In genomic region chr6:147438758-147439528, GRCh38 we compare ENCODE assay signal across 20 cellular contexts.
A peak's percentile ranks its signal among the peaks of the same experiment; 100 is the strongest.
DNase-seq lines count a peak whose midpoint lies in the region; ATAC-seq, FAIRE-seq and TF ChIP-seq lines count a peak whose summit lies in the region.
"Had no signal": no experiment of that assay in that cellular context is flagged by ENCODE, and none has a peak within 500 bp of the region (broad histone marks: within the 10 kb centered on the region; RNA-seq: fewer than 3 reads in every experiment).

No MANE protein-coding gene starts in this region.

- TF ChIP-seq EP300 in GM12878 (IDR thresholded peaks at IDR 0.05; ENCODE audit: borderline replicate concordance in 1 of 2, control insufficient read depth in 1 of 2, low read depth in 2 of 2, low read length in 2 of 2) = 0 out of 4 replicates have a peak, but pooled peaks of 1 of the 2 experiments have one; percentile 19

- no peak overlapping the region for H2AFZ ChIP-seq in GM12878 (ENCODE audit: control insufficient read depth, low read depth, low read length)
- H2AFZ ChIP-seq: GM23248, PC-9 had no signal

- no peak overlapping the region for H3K27ac ChIP-seq in GM12878 (ENCODE audit: control insufficient read depth, insufficient read depth)
- H3K27ac ChIP-seq: A549, GM23248, pancreas, PC-9, skin epidermis, vagina had no signal

- 0 out of 2 replicates have a peak, but pooled peaks cover 3% of the 10 kb centered on the region for H3K9me3 ChIP-seq in ES-I3 (ENCODE audit: control insufficient read depth, insufficient read depth, low read length)
- no peaks in the 10 kb centered on the region; the same call in 2 of the 3 replicates for H3K9me3 ChIP-seq in GM12878 (replicated peaks; ENCODE audit: control insufficient read depth, insufficient read depth, low read length)
- H3K9me3 ChIP-seq: A549, pancreas, vagina had no signal

- no peak for FAIRE-seq in GM12878 (lab: Jason Lieb, UNC)
- FAIRE-seq: A549, colon, G401.6, pancreas had no signal

- no peak for TF ChIP-seq POLR2A in GM12878 (IDR thresholded peaks at IDR 0.05; ENCODE audit: low read depth, low read length)

- H3K36me3 ChIP-seq in ES-I3 (ENCODE audit: insufficient read depth, low read length) = no peaks in the 10 kb centered on the region
- H3K36me3 ChIP-seq in GM12878 (ENCODE audit: control insufficient read depth in 2 of 2, insufficient read depth in 2 of 2, low read length in 1 of 2) = no peaks in the 10 kb centered on the region
- H3K36me3 ChIP-seq: pancreas, vagina had no signal

- DNase-seq in GM12878 (ENCODE audit: low read depth, low spot score) (no peak), UCSD-AML1 (lab: John Stamatoyannopoulos, UW; ENCODE audit: unreplicated experiment) (no peak), retina (no peak)
- DNase-seq: activated CD8-positive, alpha-beta memory T cell treated with anti-CD3 and anti-CD28 coated beads for 24 hours; anterior cingulate cortex; GM23248; pancreas; PC-9; stimulated activated naive B cell treated with anti-CD40 and anti-IgM and Interleukin-4, amounts not matched to agents 10 μg/mL and 1 μg/mL and 100 μg/mL, for 72 hours had no signal

- 66% methylated on average over 9 of the region's 9 CpGs for WGBS in GM12878 (ENCODE audit: insufficient coverage, insufficient replicate concordance, low lambda C conversion rate, missing lambda C conversion rate)

- intact Hi-C loops in GM12878 (cut with micrococcal nuclease; ENCODE audit: unreplicated experiment) = no loop called here

- no peaks in the 10 kb centered on the region for H3K27me3 ChIP-seq in GM12878 (replicated peaks in 1 of 2; ENCODE audit: control insufficient read depth in 2 of 2, insufficient read depth in 2 of 2, low read length in 1 of 2)
- H3K27me3 ChIP-seq: pancreas, vagina had no signal

- no peak overlapping the region for H3K4me3 ChIP-seq in GM12878
- H3K4me3 ChIP-seq: A549, GM23248, pancreas, PC-9, skin epidermis, vagina had no signal

- no peaks in the 10 kb centered on the region for H3K79me2 ChIP-seq in GM12878 (ENCODE audit: control insufficient read depth, insufficient read depth, low read length)

- H3K9ac ChIP-seq in ES-I3 (ENCODE audit: low read depth, low read length) = peak overlapping the region; percentile 4; the same call in 1 of the 2 replicates
- H3K9ac ChIP-seq in GM12878 (ENCODE audit: control insufficient read depth, insufficient read depth, low read length) = no peak overlapping the region
- H3K9ac ChIP-seq: GM23248 had no signal

- TF ChIP-seq RAD21 in GM12878 (IDR thresholded peaks at IDR 0.05; ENCODE audit: insufficient read depth, low read depth, low read length) = no peak

- no peaks in the 10 kb centered on the region for H4K20me1 ChIP-seq in GM12878 (ENCODE audit: control insufficient read depth, insufficient read depth)

- CTCF ChIA-PET in GM12878 (lab: Yijun Ruan, JAX) = interaction anchor here (0.8 kb wide), 1 partner anchor 57 kb away, joined by 3 read pairs; no protein-coding TSS in a partner anchor

- ATAC-seq in GM19468 (IDR thresholded peaks at IDR 0.05; ENCODE audit: extremely low read depth, unreplicated experiment) (peak; percentile 17), HG03039 (IDR thresholded peaks at IDR 0.05; ENCODE audit: unreplicated experiment) (peak; percentile 54), GM12878 (peak; percentile 74), GM21825 (IDR thresholded peaks at IDR 0.05; ENCODE audit: unreplicated experiment) (no peak), HG03139 (IDR thresholded peaks at IDR 0.05; ENCODE audit: unreplicated experiment) (no peak)
- ATAC-seq: A549; pancreas; SK-N-SH treated with all-trans-retinoic acid at 6 μM for 48 hours; stimulated activated naive B cell treated with anti-CD40 and anti-IgM and Interleukin-4, amounts not matched to agents 10 μg/mL and 1 μg/mL and 100 μg/mL, for 72 hours had no signal

- in situ Hi-C loops in GM12878 (cut with MboI) = no loop called here

- POLR2A ChIA-PET in GM12878 (lab: Charles Lee) = no interaction called here

- SMC1A ChIA-PET in GM12878 (lab: Charles Lee; ENCODE audit: uncharacterized antibody, unreplicated experiment) = no interaction called here

- peaks cover 21% of the 10 kb centered on the region for H3K4me1 ChIP-seq in ES-I3 (ENCODE audit: insufficient read depth, low read length)
- H3K4me1 ChIP-seq in GM12878 (ENCODE audit: control insufficient read depth, insufficient read depth, low read length) = no peaks in the 10 kb centered on the region
- H3K4me1 ChIP-seq: A549, pancreas had no signal

- H3K4me2 ChIP-seq in GM12878 (ENCODE audit: control insufficient read depth, insufficient read depth) = no peak overlapping the region
- H3K4me2 ChIP-seq: A549, PC-9 had no signal

- RAD21 ChIA-PET in GM12878 (lab: Charles Lee; ENCODE audit: unreplicated experiment) = no interaction called here

- no TSS peak for BruUV-seq in GM12878 (replicated peaks; lab: Mats Ljungman, UMichigan)

- TF ChIP-seq CTCF in GM12878 (IDR thresholded peaks at IDR 0.05 in 2 of 3, conservative IDR thresholded peaks at IDR 0.05 in 1 of 3; ENCODE audit: control insufficient read depth in 2 of 3, extremely low read depth in 1 of 3, insufficient read depth in 1 of 3, low read depth in 3 of 3, low read length in 3 of 3) = no peak

TF ChIP-seq in GM12878, 131 proteins besides CTCF, POLR2A, EP300 and RAD21:
- no peak for TF ChIP-seq CHD4 (IDR thresholded peaks at IDR 0.05)
- no peak for TF ChIP-seq ELK1 (IDR thresholded peaks at IDR 0.05; ENCODE audit: low read depth, low read length)
- 0 out of 2 replicates have a peak, but pooled peaks have one; percentile 65 for TF ChIP-seq BCL11A (IDR thresholded peaks at IDR 0.05; ENCODE audit: low read depth, low read length)
- peak; percentile 88 for TF ChIP-seq MTA2 (IDR thresholded peaks at IDR 0.05; ENCODE audit: low read depth)
- TF ChIP-seq BHLHE40 (IDR thresholded peaks at IDR 0.05; ENCODE audit: borderline replicate concordance in 1 of 2, low read depth in 2 of 2, low read length in 1 of 2) = peak in 1 of 2 experiments; percentile 17; a peak in 1 of 4 replicates
- peak; percentile 39; the same call in 1 of the 2 replicates for TF ChIP-seq NR2F1 (conservative IDR thresholded peaks at IDR 0.05)
- no peak for TF ChIP-seq SREBF1 (IDR thresholded peaks at IDR 0.05; ENCODE audit: low read length)
- peak; percentile 21 to 24; a peak in 1 of 4 replicates for TF ChIP-seq IKZF2 (IDR thresholded peaks at IDR 0.05)
- TF ChIP-seq POU2F2 (IDR thresholded peaks at IDR 0.05; ENCODE audit: borderline replicate concordance, low read depth, low read length) = peak; percentile 76; the same call in 1 of the 3 replicates
TF ChIP-seq in GM12878: peak in this region for 6.

Comparison
In these comparisons a context has a peak if more than half of its experiments do, and no peak if none do; other contexts are left out.
1. ATAC-seq: peak in GM19468 (single experiment), HG03039 (single experiment) and GM12878 (single experiment); none in GM21825 (single experiment) and HG03139 (single experiment).